1 cellular context compared by ENCODE assay signal in the genomic region with DNA sequence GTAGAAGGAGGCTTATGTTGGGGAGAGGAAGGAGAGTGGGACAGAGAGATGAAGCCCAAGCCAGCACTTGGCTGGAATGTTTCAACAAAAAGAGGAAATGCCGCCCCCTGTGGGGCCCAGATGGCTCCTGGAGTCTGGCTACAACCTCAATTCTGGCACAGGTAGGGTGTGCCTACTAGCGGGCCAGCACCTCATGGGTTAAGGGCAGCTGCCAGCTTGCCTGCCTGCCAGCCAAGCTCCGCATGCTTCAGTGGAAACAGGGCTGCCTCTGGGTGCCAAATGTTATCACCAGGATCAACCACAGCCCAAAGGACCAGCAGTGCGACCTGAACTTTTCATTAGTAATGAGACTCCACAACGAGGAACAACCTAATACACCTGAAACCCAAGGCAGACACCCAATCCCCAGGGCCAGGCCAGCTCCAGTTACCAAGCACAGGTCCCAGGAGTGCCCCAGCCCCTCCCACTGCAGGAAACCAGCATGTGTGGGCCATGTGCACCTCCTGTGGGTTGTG.
TF ChIP-seq lines count a peak whose summit lies in the region.

No MANE protein-coding gene starts in this region.

TF ChIP-seq in HepG2, 621 proteins besides CTCF, POLR2A, EP300 and RAD21:
- TF ChIP-seq HNRNPL (IDR thresholded peaks at IDR 0.05; ENCODE audit: low read depth, low read length) (0 out of 2 replicates have a peak, but pooled peaks have one; percentile 17), ZNF652 (CRISPR knock-in tag; IDR thresholded peaks at IDR 0.05; ENCODE audit: borderline replicate concordance, low read depth) (peak; percentile 78), STAG1 (CRISPR knock-in tag; IDR thresholded peaks at IDR 0.05) (peak; percentile 33), MNT (IDR thresholded peaks at IDR 0.05) (peak; percentile 17; the same call in 1 of the 2 replicates), SMC3 (IDR thresholded peaks at IDR 0.05; ENCODE audit: low read length) (peak; percentile 24; the same call in 1 of the 2 replicates), TEAD3 (CRISPR knock-in tag; optimal IDR thresholded peaks at IDR 0.05; ENCODE audit: borderline replicate concordance) (peak; percentile 16), CENPX (CRISPR knock-in tag; IDR thresholded peaks at IDR 0.05) (no peak), NFKBIZ (CRISPR knock-in tag; IDR thresholded peaks at IDR 0.05) (no peak)
